In the genomic region with DNA sequence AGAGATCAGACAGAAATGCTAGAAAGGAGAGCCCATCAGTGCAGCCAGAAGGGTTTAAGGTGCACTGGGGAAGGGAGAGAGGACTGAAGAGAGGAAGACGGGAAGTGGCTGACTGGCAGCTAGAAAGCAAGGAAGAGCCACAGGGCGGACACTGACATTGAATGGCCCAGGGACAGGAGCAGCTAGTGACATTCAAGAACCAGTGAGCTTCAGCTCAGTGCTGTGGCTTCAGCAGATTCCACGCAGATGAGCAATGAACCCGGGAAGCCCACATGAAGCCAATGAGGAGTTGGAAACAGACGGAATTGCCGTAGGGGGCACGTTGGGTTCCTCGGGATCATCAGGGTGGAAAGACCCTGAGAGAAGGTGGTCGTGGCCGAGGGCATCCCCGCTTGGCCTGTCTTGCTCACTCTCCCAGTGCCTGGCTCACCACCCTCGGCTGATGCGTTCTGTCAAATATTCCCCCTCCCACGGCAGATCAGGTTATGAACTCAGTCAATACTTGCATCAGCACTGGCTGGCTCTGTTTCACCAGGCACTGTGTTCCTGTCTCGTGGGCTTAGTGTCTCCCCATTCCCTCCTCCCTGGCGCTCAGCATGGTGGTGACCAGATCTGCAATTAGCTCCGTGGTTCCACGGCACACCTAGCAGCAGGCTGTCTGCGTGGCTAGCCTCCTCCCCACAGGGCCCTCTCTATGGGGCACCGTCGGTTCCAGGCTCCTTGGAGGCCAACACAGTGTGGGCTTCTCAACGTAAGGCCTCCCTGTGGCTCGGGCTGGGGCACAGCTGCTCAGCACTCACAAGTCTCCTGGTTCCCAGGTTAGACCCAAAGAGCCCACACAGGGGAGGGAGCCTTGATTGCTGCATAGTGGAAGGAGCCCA, we compare ENCODE assay signal across 16 cellular contexts.
A peak's percentile ranks its signal among the peaks of the same experiment; 100 is the strongest.
DNase-seq lines count a peak whose midpoint lies in the region; ATAC-seq and TF ChIP-seq lines count a peak whose summit lies in the region.
"Had no signal": no experiment of that assay in that cellular context is flagged by ENCODE, and none has a peak within 500 bp of the region (broad histone marks: within the 10 kb centered on the region; RNA-seq: fewer than 3 reads in every experiment).

No MANE protein-coding gene starts in this region.

- H3K4me2 ChIP-seq in neuronal stem cell (ENCODE audit: insufficient read depth, low read length, poor library complexity, severe bottlenecking) = no peak overlapping the region
- H3K4me2 ChIP-seq: GM23338 had no signal

- peak overlapping the region; percentile 38 for H3K18ac ChIP-seq in neuronal stem cell (ENCODE audit: low read length)

- peak overlapping the region; percentile 8 for H3K9ac ChIP-seq in NT2/D1 (ENCODE audit: insufficient read length, low read depth)
- no peak overlapping the region for H3K9ac ChIP-seq in neuronal stem cell (ENCODE audit: low read depth, low read length, poor library complexity)

- H3K9me3 ChIP-seq in NT2/D1 (ENCODE audit: insufficient read depth, low read length) = no peaks in the 10 kb centered on the region
- no peaks in the 10 kb centered on the region for H3K9me3 ChIP-seq in neuronal stem cell (replicated peaks in 1 of 2; ENCODE audit: control insufficient read depth in 2 of 2, insufficient read depth in 1 of 2, low read depth in 1 of 2, low read length in 2 of 2)

- no peak overlapping the region for H3K4me3 ChIP-seq in NT2/D1 (ENCODE audit: insufficient read length, low read depth)
- H3K4me3 ChIP-seq in neuronal stem cell (ENCODE audit: low read length in 2 of 2) = no peak overlapping the region
- H3K4me3 ChIP-seq: GM23338, K562 had no signal

- intact Hi-C loops in Calu3 (cut with micrococcal nuclease; ENCODE audit: unreplicated experiment) = no loop called here

- no peak overlapping the region for H2BK15ac ChIP-seq in neuronal stem cell (ENCODE audit: low read length)

- H3K4me1 Mint-ChIP-seq in glutamatergic neuron (ENCODE audit: low read depth, unreplicated experiment) = peaks cover 27% of the 10 kb centered on the region
- no peaks in the 10 kb centered on the region for H3K4me1 Mint-ChIP-seq in Calu3 (ENCODE audit: low read depth, unreplicated experiment)

- no peaks in the 10 kb centered on the region for H3K36me3 ChIP-seq in NT2/D1 (ENCODE audit: insufficient read depth, insufficient read length, low read length)
- no peaks in the 10 kb centered on the region for H3K36me3 ChIP-seq in neuronal stem cell (replicated peaks in 1 of 2; ENCODE audit: control insufficient read depth in 2 of 2, insufficient read depth in 2 of 2, low read length in 2 of 2)

- H3K4me3 Mint-ChIP-seq in glutamatergic neuron (ENCODE audit: unreplicated experiment) = peak overlapping the region; percentile 26
- no peak overlapping the region for H3K4me3 Mint-ChIP-seq in Calu3 (ENCODE audit: low read depth, unreplicated experiment)
- H3K4me3 Mint-ChIP-seq: GM23338, HFFc6 had no signal

- DNase-seq in COR-L47 (lab: John Stamatoyannopoulos, UW) (peak; percentile 17), NT2/D1 (ENCODE audit: low read depth, low spot score) (no peak), glutamatergic neuron (no peak), neuronal stem cell (ENCODE audit: low spot score) (no peak), CD1c-positive myeloid dendritic cell (ENCODE audit: extremely low spot score) (no peak), Calu3 (no peak), RWPE1 (ENCODE audit: low spot score) (no peak)
- DNase-seq: GF-D8, HFFc6, NCI-H1930, NCI-H774, PC-3 had no signal

- POLR2A ChIA-PET in RWPE1 (lab: Yijun Ruan, JAX; ENCODE audit: low non-redundant PET) = no interaction called here

- H3K4ac ChIP-seq in neuronal stem cell (ENCODE audit: low read length) = no peak overlapping the region

- H2AK5ac ChIP-seq in neuronal stem cell (ENCODE audit: low read depth, low read length) = peak overlapping the region; percentile 23

- H3K14ac ChIP-seq in neuronal stem cell (ENCODE audit: low read length) = peak overlapping the region; percentile 28

- peaks cover 21% of the 10 kb centered on the region for H3K4me1 ChIP-seq in NT2/D1 (ENCODE audit: insufficient read depth, insufficient read length)
- peaks cover 0 to 2% of the 10 kb centered on the region in 2 donors for H3K4me1 ChIP-seq in neuronal stem cell (ENCODE audit: control insufficient read depth in 2 of 2, insufficient read depth in 1 of 2, low read depth in 1 of 2, low read length in 2 of 2)

- H4K91ac ChIP-seq in neuronal stem cell (ENCODE audit: low read depth, low read length, poor library complexity) = no peak overlapping the region

- no TSS peak for BruUV-seq in Calu3 (replicated peaks; lab: Mats Ljungman, UMichigan)

- peaks cover 4% of the 10 kb centered on the region for H3K36me3 Mint-ChIP-seq in glutamatergic neuron (ENCODE audit: unreplicated experiment)
- no peaks in the 10 kb centered on the region for H3K36me3 Mint-ChIP-seq in Calu3 (ENCODE audit: insufficient read depth, unreplicated experiment)

- H3K27ac Mint-ChIP-seq in glutamatergic neuron (ENCODE audit: unreplicated experiment) (peak overlapping the region; percentile 64), Calu3 (ENCODE audit: unreplicated experiment) (no peak overlapping the region)
- H3K27ac Mint-ChIP-seq: GM23338, HFFc6 had no signal

- no peak overlapping the region for H3K27ac ChIP-seq in neuronal stem cell (replicated peaks; ENCODE audit: low read length)
- no peak overlapping the region for H3K27ac ChIP-seq in RWPE1
- H3K27ac ChIP-seq: C4-2B had no signal

- H2AFZ ChIP-seq in neuronal stem cell (ENCODE audit: low read length) = no peak overlapping the region
- H2AFZ ChIP-seq: GM23338 had no signal

- H3K79me1 ChIP-seq in neuronal stem cell (ENCODE audit: low read depth, low read length) = no peaks in the 10 kb centered on the region

- H2BK120ac ChIP-seq in neuronal stem cell (ENCODE audit: low read depth, low read length) = no peak overlapping the region

- H4K8ac ChIP-seq in neuronal stem cell (ENCODE audit: low read depth, low read length) = no peak overlapping the region

- CTCF ChIA-PET in Calu3 (lab: Charles Lee) (no interaction called here), RWPE1 (lab: Yijun Ruan, JAX) (no interaction called here)

- TF ChIP-seq CTCF in glutamatergic neuron (IDR thresholded peaks at IDR 0.05; ENCODE audit: partially characterized antibody, unreplicated experiment) (no peak), Calu3 (IDR thresholded peaks at IDR 0.05; ENCODE audit: unreplicated experiment) (no peak), RWPE1 (conservative IDR thresholded peaks at IDR 0.05; ENCODE audit: low read depth) (no peak)

- ATAC-seq in GM21526 (IDR thresholded peaks at IDR 0.05; ENCODE audit: low FRiP score, unreplicated experiment) = no peak
- ATAC-seq: K562, PC-3 had no signal

- H2BK5ac ChIP-seq in neuronal stem cell (ENCODE audit: low read length) = no peak overlapping the region

- H3K23ac ChIP-seq in neuronal stem cell (ENCODE audit: low read depth, low read length, poor library complexity) = no peak overlapping the region

- no peak overlapping the region for H2BK12ac ChIP-seq in neuronal stem cell (ENCODE audit: low read length)

- H3K9me3 Mint-ChIP-seq in glutamatergic neuron (ENCODE audit: unreplicated experiment) = peaks cover 3% of the 10 kb centered on the region
- H3K9me3 Mint-ChIP-seq in Calu3 (ENCODE audit: low read depth, unreplicated experiment) = no peaks in the 10 kb centered on the region
- H3K9me3 Mint-ChIP-seq: GM23338, HFFc6 had no signal

- no CpG with 5 or more reads among the region's 23 CpGs for WGBS in neuronal stem cell (ENCODE audit: extremely low coverage in 2 of 2, insufficient read length in 2 of 2, insufficient replicate concordance in 1 of 2), 2 donors

- H3K27me3 ChIP-seq in NT2/D1 (ENCODE audit: insufficient read depth, insufficient read length) (no peaks in the 10 kb centered on the region), neuronal stem cell (ENCODE audit: control insufficient read depth in 3 of 3, insufficient read depth in 3 of 3, low read depth in 1 of 3, low read length in 3 of 3) (peaks cover 0 to 26% (median 2%) of the 10 kb centered on the region in 3 experiments)

- H3K27me3 Mint-ChIP-seq in glutamatergic neuron (ENCODE audit: unreplicated experiment) = peaks cover 11% of the 10 kb centered on the region
- peaks cover 65% of the 10 kb centered on the region for H3K27me3 Mint-ChIP-seq in Calu3 (ENCODE audit: unreplicated experiment)
